19 cellular contexts compared by ENCODE assay signal in the genomic region with DNA sequence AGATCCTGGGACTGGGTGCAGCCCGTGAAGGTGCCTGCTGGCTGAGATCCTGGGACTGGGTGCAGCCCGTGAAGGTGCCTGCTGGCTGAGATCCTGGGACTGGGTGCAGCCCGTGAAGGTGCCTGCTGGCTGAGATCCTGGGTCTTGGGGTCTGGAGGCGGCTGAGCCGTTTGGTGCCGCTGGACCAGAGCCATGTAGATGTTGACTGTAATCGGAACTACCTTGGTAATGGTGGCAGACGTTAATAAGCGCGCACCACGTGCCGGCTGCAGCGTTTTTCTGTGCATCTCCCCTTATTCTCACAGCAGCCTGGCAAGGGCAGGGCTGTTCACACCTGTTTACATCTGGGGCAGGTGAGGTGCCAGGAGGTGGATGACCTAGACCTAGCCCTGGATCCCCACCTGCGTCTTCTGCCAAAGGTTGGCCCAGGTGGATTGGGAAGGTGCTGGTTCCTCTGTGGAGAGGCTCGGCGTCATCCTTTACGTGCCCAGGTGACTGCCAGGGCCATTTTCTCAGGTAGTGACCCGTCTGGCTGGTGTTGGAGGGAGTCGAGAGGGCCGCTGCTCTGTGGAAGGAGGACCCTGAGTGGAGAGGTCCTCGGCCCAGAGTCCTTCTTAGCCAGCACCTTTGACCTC.
"Had no signal": no experiment of that assay in that cellular context is flagged by ENCODE, and none has a peak within 500 bp of the region (broad histone marks: within the 10 kb centered on the region; RNA-seq: fewer than 3 reads in every experiment).

No MANE protein-coding gene starts in this region.

- H3K27me3 ChIP-seq: colonic mucosa, neural progenitor cell had no signal

- H3K4me2 ChIP-seq: neural progenitor cell had no signal

- H2AFZ ChIP-seq: neural progenitor cell, parathyroid adenoma had no signal

- H3K4me1 ChIP-seq: colonic mucosa, neural progenitor cell, parathyroid adenoma had no signal

- H3K36me3 ChIP-seq: colonic mucosa, neural progenitor cell had no signal

- DNase-seq: activated B cell treated with CpG ODN at 0.5 μM for 24 hours; activated CD4-positive, alpha-beta T cell treated with anti-CD3 and anti-CD28 coated beads, Interleukin-2, amount 10 ng/mL, durations not matched to agents 24 days and 14 days; activated CD8-positive, alpha-beta memory T cell treated with anti-CD3 and anti-CD28 coated beads, Interleukin-2, amount 50 U/mL, for 4 hours; activated CD8-positive, alpha-beta T cell treated with anti-CD3 and anti-CD28 coated beads, Interleukin-2, amount 10 ng/mL, durations not matched to agents 7 days and 5 days; activated naive CD8-positive, alpha-beta T cell treated with anti-CD3 and anti-CD28 coated beads for 36 hours; activated T-cell treated with anti-CD3 and anti-CD28 coated beads, Interleukin-2, amount 50 U/mL, for 48 hours; amygdala; central memory CD4-positive, alpha-beta T cell; colonic mucosa; foreskin fibroblast; glutamatergic neuron; hypothalamus; naive B cell; stimulated activated CD4-positive, alpha-beta T cell treated with anti-CD3 and anti-CD28 coated beads, Interleukin-2, amount 100 ng/mL, for 48 hours; stimulated activated naive CD4-positive, alpha-beta T cell; substantia nigra had no signal

- H3K9me3 ChIP-seq: colonic mucosa had no signal

- H3K4me3 ChIP-seq: colonic mucosa, neural progenitor cell had no signal

- H3K27ac ChIP-seq: colonic mucosa, neural progenitor cell, parathyroid adenoma had no signal

- H3K79me2 ChIP-seq: parathyroid adenoma had no signal

- H3K9ac ChIP-seq: neural progenitor cell, parathyroid adenoma had no signal

- ATAC-seq: activated CD8-positive, alpha-beta T cell treated with anti-CD3 and anti-CD28 coated beads, Interleukin-2, amount 10 ng/mL, durations not matched to agents 7 days and 5 days; SK-N-SH treated with all-trans-retinoic acid at 6 μM for 48 hours had no signal
